ENCODE assay signal across 14 cellular contexts in the genomic region with DNA sequence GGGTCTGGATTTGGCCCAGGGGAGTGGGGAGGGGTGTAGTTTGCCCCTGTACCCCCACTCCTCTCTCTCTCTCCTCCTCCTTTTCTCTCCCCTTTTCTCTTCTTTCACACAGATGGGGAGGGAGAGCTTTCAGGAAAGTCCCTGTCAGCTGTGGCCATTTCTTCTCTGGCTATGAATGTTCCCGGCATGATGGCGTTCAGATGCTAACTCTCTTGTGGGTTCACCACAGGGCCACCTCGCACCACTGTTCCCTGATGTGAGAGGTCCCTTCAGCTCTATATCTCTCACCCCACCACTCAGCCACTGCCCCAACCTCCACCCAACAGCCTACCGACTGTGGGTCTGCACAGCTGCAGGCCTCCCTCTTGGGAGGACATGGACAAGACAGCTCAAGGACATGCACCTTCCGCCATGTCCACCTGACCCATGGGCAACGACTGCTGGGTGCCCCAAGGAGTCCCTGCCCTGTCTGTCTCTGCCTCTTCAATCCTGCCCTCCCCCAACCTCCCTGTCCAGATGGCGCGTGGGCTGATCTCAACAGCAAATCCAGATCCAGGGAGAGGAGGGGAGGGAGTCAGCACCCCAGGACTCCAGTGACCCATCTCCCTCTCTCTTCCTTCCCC. TPM values are rescaled to one million over a fixed set of nuclear protein-coding genes. Genes with fewer than 3 reads are reported as not detected.
DNase-seq lines count a peak whose midpoint lies in the region; ATAC-seq and TF ChIP-seq lines count a peak whose summit lies in the region.
"Had no signal": no experiment of that assay in that cellular context is flagged by ENCODE, and none has a peak within 500 bp of the region (broad histone marks: within the 10 kb centered on the region; RNA-seq: fewer than 3 reads in every experiment).

No MANE protein-coding gene starts in this region.

- H3K27me3 ChIP-seq in upper lobe of right lung = no peaks in the 10 kb centered on the region

- no peaks in the 10 kb centered on the region for H3K36me3 ChIP-seq in upper lobe of right lung

- intact Hi-C loops in dendritic cell treated with granulocyte-macrophage colony-stimulating factor and Interleukin-4, amounts not matched to agents 40 ng/mL and 50 ng/mL, for 4 days (cut with micrococcal nuclease) = no loop called here
- intact Hi-C loops in posterior vena cava (cut with DNase I) = no loop called here
- intact Hi-C loops in upper lobe of right lung (cut with DNase I) = no loop called here

- peaks cover 34% of the 10 kb centered on the region for H3K4me1 Mint-ChIP-seq in activated naive CD8-positive, alpha-beta T cell treated with anti-CD3 and anti-CD28 coated beads, Interleukin-2, amount 50 U/mL, for 24 hours
- peaks cover 19% of the 10 kb centered on the region for H3K4me1 Mint-ChIP-seq in activated naive CD8-positive, alpha-beta T cell treated with anti-CD3 and anti-CD28 coated beads for 36 hours
- H3K4me1 Mint-ChIP-seq in dendritic cell treated with granulocyte-macrophage colony-stimulating factor and Interleukin-4, amounts not matched to agents 40 ng/mL and 50 ng/mL, for 4 days (ENCODE audit: low read depth) = peaks cover 83% of the 10 kb centered on the region

- H3K4me3 Mint-ChIP-seq in activated naive CD8-positive, alpha-beta T cell treated with anti-CD3 and anti-CD28 coated beads, Interleukin-2, amount 50 U/mL, for 24 hours = no peak overlapping the region
- H3K4me3 Mint-ChIP-seq in activated naive CD8-positive, alpha-beta T cell treated with anti-CD3 and anti-CD28 coated beads for 36 hours = no peak overlapping the region
- H3K4me3 Mint-ChIP-seq in dendritic cell treated with granulocyte-macrophage colony-stimulating factor and Interleukin-4, amounts not matched to agents 40 ng/mL and 50 ng/mL, for 4 days = no peak overlapping the region
- H3K4me3 Mint-ChIP-seq: HFFc6 had no signal

- H3K4me3 ChIP-seq in upper lobe of right lung = no peak overlapping the region

- TF ChIP-seq CTCF in upper lobe of right lung (IDR thresholded peaks at IDR 0.05) = no peak

- peak overlapping the region; percentile 66 for H3K27ac Mint-ChIP-seq in activated naive CD8-positive, alpha-beta T cell treated with anti-CD3 and anti-CD28 coated beads, Interleukin-2, amount 50 U/mL, for 24 hours
- no peak overlapping the region for H3K27ac Mint-ChIP-seq in activated naive CD8-positive, alpha-beta T cell treated with anti-CD3 and anti-CD28 coated beads for 36 hours
- H3K27ac Mint-ChIP-seq in dendritic cell treated with granulocyte-macrophage colony-stimulating factor and Interleukin-4, amounts not matched to agents 40 ng/mL and 50 ng/mL, for 4 days = peak overlapping the region; percentile 98
- H3K27ac Mint-ChIP-seq: activated T-helper 2 cell treated with anti-CD3 and anti-CD28 coated beads, Interferon-gamma antibody, Interleukin-2, Interleukin-4, amounts not matched to agents 10 μg/mL and 5 μg/mL and 100 μg/mL, durations not matched to agents 14 hours and 24 hours and 36 hours had no signal

- H3K9me3 ChIP-seq in upper lobe of right lung = no peaks in the 10 kb centered on the region

- H3K36me3 Mint-ChIP-seq in activated naive CD8-positive, alpha-beta T cell treated with anti-CD3 and anti-CD28 coated beads, Interleukin-2, amount 50 U/mL, for 24 hours (ENCODE audit: low read depth) = no peaks in the 10 kb centered on the region
- H3K36me3 Mint-ChIP-seq in activated naive CD8-positive, alpha-beta T cell treated with anti-CD3 and anti-CD28 coated beads for 36 hours = no peaks in the 10 kb centered on the region
- no peaks in the 10 kb centered on the region for H3K36me3 Mint-ChIP-seq in dendritic cell treated with granulocyte-macrophage colony-stimulating factor and Interleukin-4, amounts not matched to agents 40 ng/mL and 50 ng/mL, for 4 days (ENCODE audit: low read depth)

- DNase-seq in activated naive CD8-positive, alpha-beta T cell treated with anti-CD3 and anti-CD28 coated beads, Interleukin-2, amount 50 U/mL, for 24 hours = no peak
- DNase-seq in activated naive CD8-positive, alpha-beta T cell treated with anti-CD3 and anti-CD28 coated beads for 36 hours = no peak
- peak; percentile 60 for DNase-seq in posterior vena cava (ENCODE audit: low spot score)
- DNase-seq in upper lobe of right lung = no peak
- DNase-seq in cerebellar cortex (ENCODE audit: low spot score) = no peak
- DNase-seq in NCI-H1436 (lab: John Stamatoyannopoulos, UW) = no peak
- DNase-seq: activated CD4-positive, alpha-beta T cell treated with anti-CD3 and anti-CD28 coated beads, Interleukin-2, amount 50 U/mL, for 4 hours; NCI-H1105; T1000 had no signal

- H3K27me3 Mint-ChIP-seq in activated naive CD8-positive, alpha-beta T cell treated with anti-CD3 and anti-CD28 coated beads, Interleukin-2, amount 50 U/mL, for 24 hours = no peaks in the 10 kb centered on the region
- no peaks in the 10 kb centered on the region for H3K27me3 Mint-ChIP-seq in activated naive CD8-positive, alpha-beta T cell treated with anti-CD3 and anti-CD28 coated beads for 36 hours
- no peaks in the 10 kb centered on the region for H3K27me3 Mint-ChIP-seq in dendritic cell treated with granulocyte-macrophage colony-stimulating factor and Interleukin-4, amounts not matched to agents 40 ng/mL and 50 ng/mL, for 4 days

- peaks cover 51% of the 10 kb centered on the region for H3K4me1 ChIP-seq in upper lobe of right lung

- H3K27ac ChIP-seq in upper lobe of right lung = peak overlapping the region; percentile 87

- peaks cover 5% of the 10 kb centered on the region for H3K9me3 Mint-ChIP-seq in activated naive CD8-positive, alpha-beta T cell treated with anti-CD3 and anti-CD28 coated beads, Interleukin-2, amount 50 U/mL, for 24 hours
- peaks cover 1% of the 10 kb centered on the region for H3K9me3 Mint-ChIP-seq in activated naive CD8-positive, alpha-beta T cell treated with anti-CD3 and anti-CD28 coated beads for 36 hours
- H3K9me3 Mint-ChIP-seq in dendritic cell treated with granulocyte-macrophage colony-stimulating factor and Interleukin-4, amounts not matched to agents 40 ng/mL and 50 ng/mL, for 4 days = peaks cover 9% of the 10 kb centered on the region
- H3K9me3 Mint-ChIP-seq: HFFc6 had no signal

- ATAC-seq in activated naive CD8-positive, alpha-beta T cell treated with anti-CD3 and anti-CD28 coated beads, Interleukin-2, amount 50 U/mL, for 24 hours = no peak
- ATAC-seq in upper lobe of right lung (no peak), HG02588 (IDR thresholded peaks at IDR 0.05; ENCODE audit: unreplicated experiment) (no peak)

RNA-seq across cellular contexts. Expression of a gene that starts 15.9 kb away (rescaled TPM):
- total RNA-seq in activated naive CD8-positive, alpha-beta T cell treated with anti-CD3 and anti-CD28 coated beads for 36 hours = 1 to 10 TPM; 6.0 to 6.5 TPM
- 10 to 100 TPM in 1 of 2 donors, 1 to 10 TPM in 1; 9.6 to 17.0 TPM for total RNA-seq in posterior vena cava
- 5.1 TPM for total RNA-seq in upper lobe of right lung
- total RNA-seq: A172 had no signal

RNA-seq across cellular contexts. Expression of a gene that starts 16.4 kb away (rescaled TPM):
- under 1 TPM in 1 of 2 experiments, not detected in 1; 0.21 TPM for total RNA-seq in activated naive CD8-positive, alpha-beta T cell treated with anti-CD3 and anti-CD28 coated beads for 36 hours
- total RNA-seq in posterior vena cava (10 to 100 TPM in 1 of 2 donors, 1 to 10 TPM in 1; 7.7 to 11.2 TPM), upper lobe of right lung (4.7 TPM)

RNA-seq across cellular contexts. Expression of a gene that starts 57.3 kb away (rescaled TPM):
- 100 to 1,000 TPM; 134 to 136 TPM for total RNA-seq in activated naive CD8-positive, alpha-beta T cell treated with anti-CD3 and anti-CD28 coated beads for 36 hours
- 10 to 100 TPM; 70.4 to 85.0 TPM for total RNA-seq in posterior vena cava
- total RNA-seq in upper lobe of right lung = 90.1 TPM
